In the genomic region with DNA sequence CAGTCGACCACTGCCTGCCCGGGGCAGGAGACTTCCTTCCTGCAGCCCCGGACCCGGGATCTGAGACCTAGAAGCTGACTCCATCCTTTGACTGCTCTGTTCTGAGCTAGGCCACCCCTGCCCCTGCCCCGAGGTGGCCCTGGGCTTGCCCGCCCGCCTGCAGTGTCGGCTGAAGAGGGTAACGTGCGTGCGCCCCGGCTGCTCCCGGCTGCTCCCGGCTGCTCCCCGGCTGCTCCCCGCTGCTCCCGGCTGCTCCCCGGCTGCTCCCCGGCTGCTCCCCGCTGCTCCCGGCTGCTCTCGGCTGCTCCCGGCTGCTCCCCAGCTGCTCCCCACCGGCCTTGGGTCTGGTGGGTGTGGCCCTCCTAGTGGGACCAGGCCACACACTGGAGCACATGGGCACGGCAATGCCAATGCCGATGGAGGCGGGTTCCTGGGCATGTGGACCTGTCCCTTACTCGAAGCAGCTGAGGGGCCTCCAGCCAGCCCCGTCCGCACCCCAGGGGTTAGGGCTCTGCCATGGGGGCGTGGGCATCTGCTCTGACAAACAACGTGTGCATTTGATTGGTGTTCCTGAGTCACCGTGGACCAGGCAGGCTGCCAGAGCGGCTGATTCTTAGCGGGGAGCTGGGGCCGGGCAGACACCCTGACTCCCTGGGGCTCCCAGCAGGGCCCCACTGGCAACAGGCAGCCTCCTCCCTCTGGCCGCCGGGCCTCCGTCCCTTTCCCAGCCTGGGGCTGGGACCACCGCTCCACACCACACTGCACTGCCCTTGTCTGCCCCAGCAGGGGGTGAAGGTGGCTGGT, we compare ENCODE assay signal across 10 cellular contexts.
DNase-seq lines count a peak whose midpoint lies in the region; FAIRE-seq and TF ChIP-seq lines count a peak whose summit lies in the region.
"Had no signal": no experiment of that assay in that cellular context is flagged by ENCODE, and none has a peak within 500 bp of the region (broad histone marks: within the 10 kb centered on the region; RNA-seq: fewer than 3 reads in every experiment).

No MANE protein-coding gene starts in this region.

- in situ Hi-C loops in ACHN (cut with HindIII; ENCODE audit: low pct_ligation_motif_present, low pct_unique_long_range_greater_than_20kb, low sequenced_read_pairs): no loop called here
- in situ Hi-C loops in KBM-7 (cut with MboI; ENCODE audit: low pct_unique_long_range_greater_than_20kb, low sequenced_read_pairs): no loop called here

- peak; percentile 70 for DNase-seq in ACHN
- DNase-seq in H54 (ENCODE audit: insufficient read length, low spot score): peak; percentile 97
- DNase-seq in SW480 (ENCODE audit: low spot score): peak; percentile 82
- peak; percentile 10 for DNase-seq in iPS-NIHi7 (ENCODE audit: extremely low spot score)
- DNase-seq in KBM-7: no peak
- DNase-seq in GM19238 (ENCODE audit: insufficient read length, low spot score): no peak
- no peak for DNase-seq in OCI-M1 (lab: John Stamatoyannopoulos, UW)
- DNase-seq in stimulated activated CD4-positive, alpha-beta T cell treated with anti-CD3 and anti-CD28 coated beads, Interleukin-2, amount 100 ng/mL, for 48 hours: no peak
- DNase-seq: DMS79 treated with DMSO at 0.1 percent for 48 hours; stimulated activated CD4-positive, alpha-beta T cell treated with anti-CD3 and anti-CD28 coated beads, Interleukin-1b, Interleukin-23, amount 100 ng/mL, for 48 hours had no signal

- peak; percentile 68 for FAIRE-seq in H54 (lab: Jason Lieb, UNC)

- peak; percentile 33; the same call in 1 of the 2 replicates for TF ChIP-seq POLR2A in H54 (IDR thresholded peaks at IDR 0.05; ENCODE audit: low read depth, low read length)

Comparison
In these comparisons a context has a peak if more than half of its experiments do, and no peak if none do; other contexts are left out.
1. DNase-seq: peak in ACHN (single experiment), H54 (single experiment), SW480 (single experiment) and iPS-NIHi7 (single experiment); none in KBM-7 (single experiment), GM19238 (single experiment), OCI-M1 (single experiment) and stimulated activated CD4-positive, alpha-beta T cell treated with anti-CD3 and anti-CD28 coated beads, Interleukin-2, amount 100 ng/mL, for 48 hours (0 of 2).